Comparison of ENCODE assay signal across 9 cellular contexts in the genomic region with DNA sequence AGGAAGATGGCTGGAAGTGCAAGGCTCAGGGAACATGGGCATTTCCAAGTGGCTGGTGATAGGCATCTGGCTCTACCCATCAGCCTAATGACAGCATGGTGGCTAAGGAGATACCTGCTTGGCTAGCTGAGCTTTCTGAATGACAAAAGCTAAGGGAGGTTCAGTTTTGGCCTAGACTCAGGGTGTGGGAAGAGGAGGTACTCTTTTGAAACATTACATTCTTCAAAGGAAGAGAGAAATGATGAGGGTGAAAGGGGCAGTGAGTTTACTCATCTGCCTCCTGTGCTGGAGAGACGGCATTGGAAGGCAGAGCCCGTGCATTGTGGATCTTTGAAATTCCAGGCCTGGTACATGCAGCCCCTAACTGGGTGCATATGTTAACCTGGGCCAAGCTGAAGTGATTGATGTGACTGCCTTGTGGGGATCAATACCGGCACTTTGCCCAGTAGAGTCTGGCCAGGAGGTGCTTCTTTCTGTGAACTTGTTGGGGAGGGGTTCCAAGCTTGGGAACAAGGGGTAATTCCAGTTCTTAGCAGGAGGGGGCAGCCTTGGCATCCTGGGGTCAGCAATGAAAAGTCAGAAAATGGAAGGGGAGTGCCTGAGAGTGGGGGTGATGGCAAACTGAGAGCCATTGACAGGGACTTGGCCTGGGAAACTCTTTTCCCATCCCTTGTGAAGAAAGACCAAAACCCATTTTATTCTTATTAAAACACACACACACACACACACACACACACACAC.
A peak's percentile ranks its signal among the peaks of the same experiment; 100 is the strongest.
DNase-seq lines count a peak whose midpoint lies in the region; ATAC-seq and TF ChIP-seq lines count a peak whose summit lies in the region.
"Had no signal": no experiment of that assay in that cellular context is flagged by ENCODE, and none has a peak within 500 bp of the region (broad histone marks: within the 10 kb centered on the region; RNA-seq: fewer than 3 reads in every experiment).

No MANE protein-coding gene starts in this region.

- ATAC-seq in GM18870 (IDR thresholded peaks at IDR 0.05; ENCODE audit: unreplicated experiment) (no peak), HG03280 (IDR thresholded peaks at IDR 0.05; ENCODE audit: unreplicated experiment) (no peak)

- H3K36me3 ChIP-seq in GM06990 (ENCODE audit: control insufficient read depth, insufficient read depth, low read length) (no peaks in the 10 kb centered on the region), MG63 (no peaks in the 10 kb centered on the region)

- H3K27me3 ChIP-seq in GM06990 (replicated peaks; ENCODE audit: control insufficient read depth, insufficient read depth, low read length) (no peaks in the 10 kb centered on the region; the same call in 1 of the 2 replicates), MG63 (peaks cover 6% of the 10 kb centered on the region; the same call in 1 of the 2 replicates)

- in situ Hi-C loops in ACHN (cut with HindIII; ENCODE audit: low pct_ligation_motif_present, low pct_unique_long_range_greater_than_20kb, low sequenced_read_pairs): no loop called here

- DNase-seq in ACHN: peak; percentile 31
- no peak for DNase-seq in GM06990 (ENCODE audit: extremely low read depth, insufficient read length)
- peak; percentile 15 for DNase-seq in MG63
- DNase-seq in ecto neural progenitor cell (ENCODE audit: low spot score): peak; percentile 58
- DNase-seq in T-helper 1 cell: no peak
- no peak for DNase-seq in RPMI8226
- DNase-seq: NCI-H2227 treated with DMSO at 0.1 percent for 48 hours had no signal

- H3K4me3 ChIP-seq in GM06990 (replicated peaks; ENCODE audit: low read depth, low read length): no peak overlapping the region
- H3K4me3 ChIP-seq in MG63: no peak overlapping the region

- no peaks in the 10 kb centered on the region for H3K9me3 ChIP-seq in MG63

- TF ChIP-seq CTCF in GM06990 (IDR thresholded peaks at IDR 0.05; ENCODE audit: insufficient read depth, low read length, poor library complexity, severe bottlenecking): peak; percentile 62

Comparison
In these comparisons a context has a peak if more than half of its experiments do, and no peak if none do; other contexts are left out.
1. DNase-seq: peak in ACHN (single experiment), MG63 (single experiment) and ecto neural progenitor cell (single experiment); none in GM06990 (single experiment), T-helper 1 cell (0 of 5) and RPMI8226 (single experiment).